28 cellular contexts compared by ENCODE assay signal in genomic region chr1:207516729-207517128, GRCh38. TPM values are rescaled to one million over a fixed set of nuclear protein-coding genes. Genes with fewer than 3 reads are reported as not detected.
"Had no signal": no experiment of that assay in that cellular context is flagged by ENCODE, and none has a peak within 500 bp of the region (broad histone marks: within the 10 kb centered on the region; RNA-seq: fewer than 3 reads in every experiment).

No MANE protein-coding gene starts in this region.

- ATAC-seq: effector memory CD8-positive, alpha-beta T cell; gastrocnemius medialis; heart right ventricle; left cardiac atrium; left lung; left ventricle myocardium superior; lower lobe of right lung; mucosa of descending colon; naive thymus-derived CD8-positive, alpha-beta T cell had no signal

- H3K4me3 ChIP-seq: coronary artery, esophagus squamous epithelium, gastrocnemius medialis, heart right ventricle, left lung, lower lobe of right lung, mucosa of descending colon had no signal

- H3K9me3 ChIP-seq: esophagus squamous epithelium, gastrocnemius medialis, left lung, lower lobe of right lung, mucosa of descending colon had no signal

- H3K4me1 ChIP-seq: esophagus squamous epithelium, gastrocnemius medialis, heart right ventricle, left lung, lower lobe of right lung had no signal

- DNase-seq: dermis blood vessel endothelial cell; effector CD8-positive, alpha-beta T cell; effector memory CD8-positive, alpha-beta T cell; endodermal cell; esophagus squamous epithelium; foreskin fibroblast; foreskin melanocyte; gastrocnemius medialis; glutamatergic neuron; head of caudate nucleus; heart right ventricle; hippocampal formation; left cardiac atrium; left lung; left ventricle myocardium superior; lower lobe of right lung; mesenchymal stem cell; mucosa of descending colon; naive B cell; naive thymus-derived CD8-positive, alpha-beta T cell had no signal

- H3K27ac ChIP-seq: coronary artery, esophagus squamous epithelium, gastrocnemius medialis, heart right ventricle, left lung, lower lobe of right lung had no signal

- FAIRE-seq: endothelial cell of umbilical vein, islet of Langerhans, keratinocyte had no signal

- H3K36me3 ChIP-seq: esophagus squamous epithelium, gastrocnemius medialis, lower lobe of right lung had no signal

- H3K27me3 ChIP-seq: esophagus squamous epithelium, gastrocnemius medialis, left lung had no signal

RNA-seq across cellular contexts. Expression of gene CR1, which starts 20.8 kb away (rescaled TPM):
- total RNA-seq: dermis blood vessel endothelial cell, endothelial cell of umbilical vein, epithelial cell of proximal tubule, glomerular endothelial cell, lung microvascular endothelial cell, myocyte had no signal
- polyA plus RNA-seq: endothelial cell of umbilical vein had no signal
